Comparison of ENCODE assay signal across 8 cellular contexts in genomic region chrX:71181910-71182799, GRCh38. TPM values are rescaled to one million over a fixed set of nuclear protein-coding genes. Genes with fewer than 3 reads are reported as not detected.
DNase-seq lines count a peak whose midpoint lies in the region; FAIRE-seq and TF ChIP-seq lines count a peak whose summit lies in the region.

No MANE protein-coding gene starts in this region.

- H3K4me1 Mint-ChIP-seq in activated naive CD4-positive, alpha-beta T cell treated with anti-CD3 and anti-CD28 coated beads for 36 hours (ENCODE audit: low read depth) = peaks cover 18% of the 10 kb centered on the region

- H3K36me3 ChIP-seq in SJCRH30 (no peaks in the 10 kb centered on the region), neuron (ENCODE audit: insufficient read depth, low read length) (no peaks in the 10 kb centered on the region)

- peaks cover 7% of the 10 kb centered on the region for H3K36me3 Mint-ChIP-seq in activated naive CD4-positive, alpha-beta T cell treated with anti-CD3 and anti-CD28 coated beads for 36 hours (ENCODE audit: low read depth)

- peak overlapping the region; percentile 90 for H3K4me3 Mint-ChIP-seq in activated naive CD4-positive, alpha-beta T cell treated with anti-CD3 and anti-CD28 coated beads for 36 hours

- TF ChIP-seq POLR2A in H54 (IDR thresholded peaks at IDR 0.05; ENCODE audit: low read depth, low read length) = peak; percentile 68

- CTCF ChIA-PET in activated naive CD4-positive, alpha-beta T cell treated with anti-CD3 and anti-CD28 coated beads for 36 hours (lab: Charles Lee) = interaction anchor here (1.0 to 1.3 kb wide), 2 partner anchors 15 to 64 kb away, joined by 3 to 9 read pairs; no protein-coding TSS in a partner anchor

- peak overlapping the region; percentile 53 for H3K4me3 ChIP-seq in SJCRH30
- H3K4me3 ChIP-seq in neuron (ENCODE audit: low read length) = peak overlapping the region; percentile 60

- H3K9me3 ChIP-seq in SJCRH30 (replicated peaks) (no peaks in the 10 kb centered on the region), neuron (ENCODE audit: low read length) (no peaks in the 10 kb centered on the region)

- H3K27ac ChIP-seq in SJCRH30 = peak overlapping the region; percentile 87

- H3K4me1 ChIP-seq in SJCRH30 (peaks cover 3% of the 10 kb centered on the region; the same call in 1 of the 2 replicates), neuron (ENCODE audit: insufficient read depth, low read length) (peaks cover 16% of the 10 kb centered on the region)

- DNase-seq in ELR (ENCODE audit: low read depth) (peak; percentile 97), H54 (ENCODE audit: insufficient read length, low spot score) (peak; percentile 65), LoVo (ENCODE audit: low spot score) (peak; percentile 81), SJCRH30 (peak; percentile 96 to 98), frontal cortex (ENCODE audit: low spot score in 2 of 2) (peak; percentile 53 to 76), stromal cell of bone marrow (ENCODE audit: low read depth) (peak; percentile 93)
- peak; percentile 91 for DNase-seq in activated naive CD4-positive, alpha-beta T cell treated with anti-CD3 and anti-CD28 coated beads for 36 hours

- peak; percentile 92 for FAIRE-seq in H54 (lab: Jason Lieb, UNC)
- peak; percentile 42 for FAIRE-seq in frontal cortex (lab: Jason Lieb, UNC)

- intact Hi-C loops in activated naive CD4-positive, alpha-beta T cell treated with anti-CD3 and anti-CD28 coated beads for 36 hours (cut with micrococcal nuclease) = loop anchor here (1.0 to 5.0 kb wide), 8 partner anchors 14 to 437 kb away; partner anchors contain the start of genes CXCR3, IL2RG, NONO and OGT

- H3K27me3 ChIP-seq in SJCRH30 = no peaks in the 10 kb centered on the region
- H3K27me3 ChIP-seq in neuron (ENCODE audit: insufficient read depth, low read length) = no peaks in the 10 kb centered on the region

- no peaks in the 10 kb centered on the region for H3K9me3 Mint-ChIP-seq in activated naive CD4-positive, alpha-beta T cell treated with anti-CD3 and anti-CD28 coated beads for 36 hours

- H3K27me3 Mint-ChIP-seq in activated naive CD4-positive, alpha-beta T cell treated with anti-CD3 and anti-CD28 coated beads for 36 hours (ENCODE audit: low read depth) = no peaks in the 10 kb centered on the region

- no peak overlapping the region for H2AFZ ChIP-seq in neuron (ENCODE audit: low read depth, low read length)

- peak overlapping the region; percentile 99 for H3K27ac Mint-ChIP-seq in activated naive CD4-positive, alpha-beta T cell treated with anti-CD3 and anti-CD28 coated beads for 36 hours

RNA-seq across cellular contexts. Expression of gene NLGN3, which starts 37.5 kb away (rescaled TPM):
- total RNA-seq in SJCRH30 (2014; rRNA removed; shearing (Covaris generic)) = 0.58 and 0.95 TPM in 2 replicates
- total RNA-seq in activated naive CD4-positive, alpha-beta T cell treated with anti-CD3 and anti-CD28 coated beads for 36 hours = under 1 TPM; 0.60 to 0.81 TPM
- 15.1 TPM for total RNA-seq in frontal cortex

RNA-seq across cellular contexts. Expression of gene GJB1, which starts 40.9 kb away (rescaled TPM):
- total RNA-seq in SJCRH30 (2014; rRNA removed; shearing (Covaris generic)) = 1.1 and 1.2 TPM in 2 replicates
- total RNA-seq in activated naive CD4-positive, alpha-beta T cell treated with anti-CD3 and anti-CD28 coated beads for 36 hours = not detected
- not detected for total RNA-seq in frontal cortex

Comparison
In these comparisons a context has a peak if more than half of its experiments do, and no peak if none do; other contexts are left out.
1. Peak in every context shown above with its lines: DNase-seq, H3K4me3 ChIP-seq and H3K27ac ChIP-seq.